ENCODE assay signal across 8 cellular contexts in genomic region chr1:167663002-167663772, GRCh38. TPM values are rescaled to one million over a fixed set of nuclear protein-coding genes. Genes with fewer than 3 reads are reported as not detected.
DNase-seq lines count a peak whose midpoint lies in the region; TF ChIP-seq lines count a peak whose summit lies in the region.

No MANE protein-coding gene starts in this region.

- WGBS in endodermal cell (ENCODE audit: insufficient coverage in 1 of 2, insufficient read length in 1 of 2), 2 experiments = 84 to 87% methylated on average over 5 to 8 of the region's 8 CpGs

- H3K27ac ChIP-seq in endodermal cell (ENCODE audit: low read depth, low read length) = peak overlapping the region; percentile 3

- no peaks in the 10 kb centered on the region for H3K4me1 ChIP-seq in endodermal cell (ENCODE audit: control insufficient read depth, insufficient read depth, low read length)

- H3K9ac ChIP-seq in endodermal cell (ENCODE audit: extremely low read depth, low read length, poor library complexity, severe bottlenecking) = no peak overlapping the region

- no peaks in the 10 kb centered on the region for H3K9me3 ChIP-seq in endodermal cell (ENCODE audit: control insufficient read depth, low read length)

- H3K27me3 Mint-ChIP-seq in activated naive CD4-positive, alpha-beta T cell treated with anti-CD3 and anti-CD28 coated beads, Interleukin-2, amount 10 ng/mL, durations not matched to agents 7 days and 5 days = no peaks in the 10 kb centered on the region
- H3K27me3 Mint-ChIP-seq in endodermal cell (ENCODE audit: insufficient read depth) (no peaks in the 10 kb centered on the region), neural crest cell (ENCODE audit: low read depth) (no peaks in the 10 kb centered on the region)

- H3K4me3 ChIP-seq in endodermal cell (ENCODE audit: low read length) = no peak overlapping the region

- peaks cover 33% of the 10 kb centered on the region for H3K4me1 Mint-ChIP-seq in activated naive CD4-positive, alpha-beta T cell treated with anti-CD3 and anti-CD28 coated beads, Interleukin-2, amount 10 ng/mL, durations not matched to agents 7 days and 5 days
- H3K4me1 Mint-ChIP-seq in endodermal cell (no peaks in the 10 kb centered on the region), neural crest cell (peaks cover 66% of the 10 kb centered on the region)

- H3K36me3 ChIP-seq in endodermal cell (ENCODE audit: control insufficient read depth, insufficient read depth, low read length) = no peaks in the 10 kb centered on the region

- no peaks in the 10 kb centered on the region for H3K9me3 Mint-ChIP-seq in activated naive CD4-positive, alpha-beta T cell treated with anti-CD3 and anti-CD28 coated beads, Interleukin-2, amount 10 ng/mL, durations not matched to agents 7 days and 5 days
- H3K9me3 Mint-ChIP-seq in endodermal cell = no peaks in the 10 kb centered on the region
- peaks cover 3% of the 10 kb centered on the region for H3K9me3 Mint-ChIP-seq in neural crest cell

- no peaks in the 10 kb centered on the region for H3K27me3 ChIP-seq in endodermal cell (ENCODE audit: control insufficient read depth, insufficient read depth, low read length, poor library complexity, severe bottlenecking)

- H3K36me3 Mint-ChIP-seq in activated naive CD4-positive, alpha-beta T cell treated with anti-CD3 and anti-CD28 coated beads, Interleukin-2, amount 10 ng/mL, durations not matched to agents 7 days and 5 days = peaks cover 68% of the 10 kb centered on the region
- no peaks in the 10 kb centered on the region for H3K36me3 Mint-ChIP-seq in endodermal cell (ENCODE audit: low read depth)
- H3K36me3 Mint-ChIP-seq in neural crest cell (ENCODE audit: low read depth) = no peaks in the 10 kb centered on the region

- no peak for DNase-seq in activated naive CD4-positive, alpha-beta T cell treated with anti-CD3 and anti-CD28 coated beads, Interleukin-2, amount 10 ng/mL, durations not matched to agents 7 days and 5 days
- DNase-seq in activated naive CD4-positive, alpha-beta T cell treated with anti-CD3 and anti-CD28 coated beads, Interleukin-2, amount 50 U/mL, for 16 hours = no peak
- peak; percentile 52 for DNase-seq in HT1080 (ENCODE audit: low read depth)
- no peak for DNase-seq in endodermal cell
- no peak for DNase-seq in neural crest cell (ENCODE audit: low read depth, low spot score)
- no peak for DNase-seq in cortex of kidney (lab: John Stamatoyannopoulos, UW)
- DNase-seq in stimulated activated CD4-positive, alpha-beta T cell treated with anti-CD3 and anti-CD28 coated beads, Interleukin-4, amount 100 ng/mL, for 4 hours = no peak
- no peak for DNase-seq in MV-4-11 (lab: John Stamatoyannopoulos, UW)

- no peak for TF ChIP-seq CTCF in endodermal cell (conservative IDR thresholded peaks at IDR 0.05)
- TF ChIP-seq CTCF in neural crest cell (conservative IDR thresholded peaks at IDR 0.05) = no peak

- CTCF ChIA-PET in activated naive CD4-positive, alpha-beta T cell treated with anti-CD3 and anti-CD28 coated beads, Interleukin-2, amount 10 ng/mL, durations not matched to agents 7 days and 5 days (lab: Charles Lee) = no interaction called here

- H3K27ac Mint-ChIP-seq in activated naive CD4-positive, alpha-beta T cell treated with anti-CD3 and anti-CD28 coated beads, Interleukin-2, amount 10 ng/mL, durations not matched to agents 7 days and 5 days = peak overlapping the region; percentile 49
- H3K27ac Mint-ChIP-seq in endodermal cell (no peak overlapping the region), neural crest cell (ENCODE audit: unreplicated experiment) (peak overlapping the region; percentile 44)

- H3K4me3 Mint-ChIP-seq in activated naive CD4-positive, alpha-beta T cell treated with anti-CD3 and anti-CD28 coated beads, Interleukin-2, amount 10 ng/mL, durations not matched to agents 7 days and 5 days = no peak overlapping the region
- H3K4me3 Mint-ChIP-seq in endodermal cell (no peak overlapping the region), neural crest cell (peak overlapping the region; percentile 35)

RNA-seq across cellular contexts. Expression of gene RCSD1, which starts 33.2 kb away (rescaled TPM):
- not detected in 2 replicates for total RNA-seq in HT1080 (2014; rRNA removed; shearing (Covaris generic))
- not detected in 2 replicates for polyA plus RNA-seq in HT1080 (2015; cell fraction: cytosol; rRNA removed)
- not detected in 2 replicates for polyA plus RNA-seq in HT1080 (2015; cell fraction: nucleus; rRNA removed)
- under 1 TPM; 0.11 to 0.29 TPM for total RNA-seq in endodermal cell
- 0.61 TPM for polyA plus RNA-seq in endodermal cell (2013, experiment 1 of 2)
- polyA plus RNA-seq in endodermal cell (2013, experiment 2 of 2) = 0.37 TPM
- total RNA-seq in neural crest cell = 2.3 and 3.0 TPM in 2 replicates

RNA-seq across cellular contexts. Expression of gene MPZL1, which starts 58.6 kb away (rescaled TPM):
- 67.6 and 70.0 TPM in 2 replicates for total RNA-seq in HT1080 (2014; rRNA removed; shearing (Covaris generic))
- 46.2 and 55.0 TPM in 2 replicates for polyA plus RNA-seq in HT1080 (2015; cell fraction: cytosol; rRNA removed)
- 43.0 and 51.1 TPM in 2 replicates for polyA plus RNA-seq in HT1080 (2015; cell fraction: nucleus; rRNA removed)
- total RNA-seq in endodermal cell = 100 to 1,000 TPM; 111 to 114 TPM
- polyA plus RNA-seq in endodermal cell (2013, experiment 1 of 2) = 72.9 TPM
- polyA plus RNA-seq in endodermal cell (2013, experiment 2 of 2) = 82.6 TPM
- 113 and 114 TPM in 2 replicates for total RNA-seq in neural crest cell
